ENCODE assay signal across 10 cellular contexts in the genomic region with DNA sequence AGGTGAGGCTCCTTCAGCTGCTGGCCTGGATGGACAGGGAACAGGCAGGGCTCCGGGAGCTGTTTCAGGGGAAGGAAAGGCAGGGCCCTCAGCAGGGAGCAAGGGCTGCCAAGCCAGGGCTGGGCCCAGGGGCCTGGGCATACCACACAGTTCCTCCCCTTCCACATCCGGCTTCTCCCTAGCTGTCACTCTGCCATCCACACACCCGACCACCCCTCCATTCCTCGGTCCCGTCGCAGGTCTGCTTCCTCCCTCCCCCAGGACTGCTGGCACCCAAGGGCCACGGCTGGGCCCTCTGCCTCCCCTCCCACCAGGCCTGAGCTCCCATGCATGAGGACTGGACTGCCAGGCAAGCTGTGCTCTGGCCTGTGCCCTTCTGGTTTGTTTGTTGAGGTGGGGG. TPM values are rescaled to one million over a fixed set of nuclear protein-coding genes. Genes with fewer than 3 reads are reported as not detected.
DNase-seq lines count a peak whose midpoint lies in the region; ATAC-seq, FAIRE-seq and TF ChIP-seq lines count a peak whose summit lies in the region.
"Had no signal": no experiment of that assay in that cellular context is flagged by ENCODE, and none has a peak within 500 bp of the region (broad histone marks: within the 10 kb centered on the region; RNA-seq: fewer than 3 reads in every experiment).

No MANE protein-coding gene starts in this region.

- no peak for ATAC-seq in activated naive CD4-positive, alpha-beta T cell treated with anti-CD3 and anti-CD28 coated beads, Interleukin-2, amount 50 U/mL, for 72 hours
- ATAC-seq in stimulated activated naive B cell treated with anti-CD40 and anti-IgM and Interleukin-4, amounts not matched to agents 10 μg/mL and 1 μg/mL and 100 μg/mL, for 72 hours (replicated peaks) = no peak
- no peak for ATAC-seq in GM18868 (IDR thresholded peaks at IDR 0.05; ENCODE audit: unreplicated experiment)
- ATAC-seq: mucosa of descending colon had no signal

- H4K20me1 ChIP-seq in KMS-11 (ENCODE audit: insufficient read depth) = no peaks in the 10 kb centered on the region

- H3K36me3 ChIP-seq in KMS-11 (ENCODE audit: insufficient read depth) (no peaks in the 10 kb centered on the region), kidney (ENCODE audit: control insufficient read depth in 1 of 2, insufficient read depth in 2 of 2, low read length in 2 of 2) (peaks cover 12 to 29% of the 10 kb centered on the region in 2 donors), brain microvascular endothelial cell (replicated peaks) (peaks cover 38% of the 10 kb centered on the region)

- H3K9ac ChIP-seq in KMS-11 (peak overlapping the region; percentile 33; the same call in 1 of the 2 replicates), kidney (ENCODE audit: low read length in 2 of 2) (no peak overlapping the region)

- H3K9me3 ChIP-seq in kidney (ENCODE audit: control insufficient read depth in 1 of 2, low read length in 2 of 2) = no peaks in the 10 kb centered on the region
- H3K9me3 ChIP-seq: mucosa of descending colon had no signal

- H3K4me1 ChIP-seq in KMS-11 (ENCODE audit: low read depth, poor library complexity, severe bottlenecking) (peaks cover 46% of the 10 kb centered on the region), kidney (ENCODE audit: control insufficient read depth in 1 of 2, insufficient read depth in 1 of 2, low read depth in 1 of 2, low read length in 2 of 2) (peaks cover 17 to 19% of the 10 kb centered on the region in 2 donors)

- peak overlapping the region; percentile 77 to 87 for H3K27ac Mint-ChIP-seq in activated naive CD4-positive, alpha-beta T cell treated with anti-CD3 and anti-CD28 coated beads, Interleukin-2, amount 50 U/mL, for 72 hours
- H3K27ac Mint-ChIP-seq in stimulated activated naive B cell treated with anti-CD40 and anti-IgM and Interleukin-4, amounts not matched to agents 10 μg/mL and 1 μg/mL and 100 μg/mL, for 72 hours = peak overlapping the region; percentile 56

- no peak for TF ChIP-seq CTCF in KMS-11 (conservative IDR thresholded peaks at IDR 0.05; ENCODE audit: low read depth, low read length)
- TF ChIP-seq CTCF in kidney (IDR thresholded peaks at IDR 0.05; ENCODE audit: borderline replicate concordance, extremely low read depth, insufficient read depth) = no peak
- no peak for TF ChIP-seq CTCF in brain microvascular endothelial cell (IDR thresholded peaks at IDR 0.05; ENCODE audit: low read depth, low read length, missing control alignments)

- H3K4me3 Mint-ChIP-seq in stimulated activated naive B cell treated with anti-CD40 and anti-IgM and Interleukin-4, amounts not matched to agents 10 μg/mL and 1 μg/mL and 100 μg/mL, for 72 hours = peak overlapping the region; percentile 13 to 53

- H2AFZ ChIP-seq in KMS-11 (ENCODE audit: low read depth) = no peak overlapping the region

- H3K36me3 Mint-ChIP-seq in activated naive CD4-positive, alpha-beta T cell treated with anti-CD3 and anti-CD28 coated beads, Interleukin-2, amount 50 U/mL, for 72 hours = no peaks in the 10 kb centered on the region
- H3K36me3 Mint-ChIP-seq in stimulated activated naive B cell treated with anti-CD40 and anti-IgM and Interleukin-4, amounts not matched to agents 10 μg/mL and 1 μg/mL and 100 μg/mL, for 72 hours = peaks cover 44 to 55% of the 10 kb centered on the region in 2 donors

- peak overlapping the region; percentile 71 for H3K27ac ChIP-seq in KMS-11
- H3K27ac ChIP-seq in kidney (ENCODE audit: low read depth in 2 of 2, low read length in 2 of 2) = peak overlapping the region; percentile 6 to 37
- H3K27ac ChIP-seq in brain microvascular endothelial cell = no peak overlapping the region

- peak overlapping the region; percentile 81 for H3K4me2 ChIP-seq in KMS-11

- DNase-seq in activated naive CD4-positive, alpha-beta T cell treated with anti-CD3 and anti-CD28 coated beads, Interleukin-2, amount 50 U/mL, for 72 hours (ENCODE audit: low spot score in 2 of 2) = no peak
- DNase-seq in kidney (no peak), NCI-H1436 treated with DMSO at 0.1 percent for 48 hours (lab: John Stamatoyannopoulos, UW) (no peak), brain microvascular endothelial cell (no peak)
- no peak for DNase-seq in stimulated activated naive B cell treated with anti-CD40 and anti-IgM and Interleukin-4, amounts not matched to agents 10 μg/mL and 1 μg/mL and 100 μg/mL, for 72 hours
- DNase-seq: NCI-H524 treated with DMSO at 0.1 percent for 48 hours had no signal

- intact Hi-C loops in kidney (cut with DNase I) = no loop called here

- peaks cover 30% of the 10 kb centered on the region; the same call in 1 of the 2 replicates for H3K79me2 ChIP-seq in KMS-11 (ENCODE audit: insufficient read depth, low read depth)

- no peaks in the 10 kb centered on the region for H3K27me3 Mint-ChIP-seq in stimulated activated naive B cell treated with anti-CD40 and anti-IgM and Interleukin-4, amounts not matched to agents 10 μg/mL and 1 μg/mL and 100 μg/mL, for 72 hours

- no peaks in the 10 kb centered on the region for H3K9me3 Mint-ChIP-seq in activated naive CD4-positive, alpha-beta T cell treated with anti-CD3 and anti-CD28 coated beads, Interleukin-2, amount 50 U/mL, for 72 hours
- H3K9me3 Mint-ChIP-seq in stimulated activated naive B cell treated with anti-CD40 and anti-IgM and Interleukin-4, amounts not matched to agents 10 μg/mL and 1 μg/mL and 100 μg/mL, for 72 hours = peaks cover 0 to 5% of the 10 kb centered on the region in 2 donors

- peaks cover 33 to 59% of the 10 kb centered on the region in 2 donors for H3K4me1 Mint-ChIP-seq in stimulated activated naive B cell treated with anti-CD40 and anti-IgM and Interleukin-4, amounts not matched to agents 10 μg/mL and 1 μg/mL and 100 μg/mL, for 72 hours

- H3K27me3 ChIP-seq in KMS-11 (ENCODE audit: insufficient read depth, low read depth) (no peaks in the 10 kb centered on the region), brain microvascular endothelial cell (replicated peaks) (no peaks in the 10 kb centered on the region)

- in situ Hi-C loops in brain microvascular endothelial cell (cut with HindIII; ENCODE audit: low pct_ligation_motif_present, low sequenced_read_pairs) = no loop called here

- H3K4me3 ChIP-seq in KMS-11 (IDR thresholded peaks at IDR 0.05; ENCODE audit: insufficient read depth, low read depth, low read length) (no peak overlapping the region), kidney (ENCODE audit: low read length in 2 of 2) (no peak overlapping the region), brain microvascular endothelial cell (ENCODE audit: low read depth, low read length) (no peak overlapping the region)
- H3K4me3 ChIP-seq: mucosa of descending colon had no signal

- FAIRE-seq in kidney (lab: Jason Lieb, UNC) = no peak

RNA-seq across cellular contexts. Expression of a gene that starts 24.0 kb away (rescaled TPM):
- total RNA-seq in activated naive CD4-positive, alpha-beta T cell treated with anti-CD3 and anti-CD28 coated beads, Interleukin-2, amount 50 U/mL, for 72 hours = 10 to 100 TPM; 27.5 to 32.9 TPM
- 40.8 TPM for total RNA-seq in kidney
- polyA plus RNA-seq in kidney (ENCODE audit: insufficient read depth, low read depth, low replicate concordance) = 80.4 TPM

RNA-seq across cellular contexts. Expression of a gene that starts 38.4 kb away (rescaled TPM):
- total RNA-seq in activated naive CD4-positive, alpha-beta T cell treated with anti-CD3 and anti-CD28 coated beads, Interleukin-2, amount 50 U/mL, for 72 hours = 10 to 100 TPM; 32.5 to 56.4 TPM
- total RNA-seq in kidney = 56.4 TPM
- polyA plus RNA-seq in kidney (ENCODE audit: insufficient read depth, low read depth, low replicate concordance) = 116 TPM

RNA-seq across cellular contexts. Expression of a gene that starts 40.2 kb away (rescaled TPM):
- 10 to 100 TPM; 30.5 to 42.8 TPM for total RNA-seq in activated naive CD4-positive, alpha-beta T cell treated with anti-CD3 and anti-CD28 coated beads, Interleukin-2, amount 50 U/mL, for 72 hours
- 54.9 TPM for total RNA-seq in kidney
- 94.1 TPM for polyA plus RNA-seq in kidney (ENCODE audit: insufficient read depth, low read depth, low replicate concordance)

RNA-seq across cellular contexts. Expression of a gene that starts 41.5 kb away (rescaled TPM):
- total RNA-seq in activated naive CD4-positive, alpha-beta T cell treated with anti-CD3 and anti-CD28 coated beads, Interleukin-2, amount 50 U/mL, for 72 hours = under 1 TPM; 0.05 to 0.19 TPM
- total RNA-seq in kidney = 0.16 TPM
- polyA plus RNA-seq in kidney (ENCODE audit: insufficient read depth, low read depth, low replicate concordance) = 0.13 TPM
- total RNA-seq: fibroblast of villous mesenchyme, mucosa of descending colon had no signal
